In the genomic region with DNA sequence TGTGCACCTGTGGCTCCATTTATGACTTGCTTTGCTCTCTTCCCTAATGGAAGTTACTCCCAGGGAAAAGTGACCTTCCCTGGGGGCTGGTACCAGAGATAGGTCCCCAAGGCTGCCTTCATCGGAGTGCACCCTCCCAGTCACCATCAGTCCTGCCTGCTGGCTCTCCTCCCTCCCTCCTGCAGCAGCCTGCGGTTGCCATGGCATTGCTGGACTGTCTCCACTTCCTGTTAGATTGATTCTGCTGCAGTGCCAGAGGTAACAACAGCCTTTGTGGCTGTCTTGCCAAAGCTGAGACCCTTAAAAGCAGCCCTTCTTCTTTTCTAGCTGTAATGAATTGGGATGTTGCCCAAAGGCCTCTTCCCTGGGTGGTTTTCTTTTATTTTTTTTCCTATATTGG, we compare ENCODE assay signal across 13 cellular contexts.
DNase-seq lines count a peak whose midpoint lies in the region; ATAC-seq, FAIRE-seq and TF ChIP-seq lines count a peak whose summit lies in the region.
"Had no signal": no experiment of that assay in that cellular context is flagged by ENCODE, and none has a peak within 500 bp of the region (broad histone marks: within the 10 kb centered on the region; RNA-seq: fewer than 3 reads in every experiment).

No MANE protein-coding gene starts in this region.

- ATAC-seq in GM21390 (IDR thresholded peaks at IDR 0.05; ENCODE audit: unreplicated experiment) = peak; percentile 55
- ATAC-seq in HG03521 (IDR thresholded peaks at IDR 0.05; ENCODE audit: unreplicated experiment) = peak; percentile 46
- peak; percentile 28 for ATAC-seq in foreskin keratinocyte
- no peak for ATAC-seq in GM21723 (IDR thresholded peaks at IDR 0.05; ENCODE audit: unreplicated experiment)
- ATAC-seq: upper lobe of right lung had no signal

- in situ Hi-C loops in ACHN (cut with HindIII; ENCODE audit: low pct_ligation_motif_present, low pct_unique_long_range_greater_than_20kb, low sequenced_read_pairs) = no loop called here
- in situ Hi-C loops in GM13977 (cut with MboI; ENCODE audit: low pct_unique_long_range_greater_than_20kb, low sequenced_read_pairs, unreplicated experiment) = no loop called here

- H3K4me1 ChIP-seq in foreskin keratinocyte = peaks cover 5% of the 10 kb centered on the region
- H3K4me1 ChIP-seq: esophagus muscularis mucosa, upper lobe of right lung had no signal

- peaks cover 28% of the 10 kb centered on the region for H3K27me3 ChIP-seq in foreskin keratinocyte
- H3K27me3 ChIP-seq: esophagus muscularis mucosa, upper lobe of right lung had no signal

- DNase-seq in GM18507 (ENCODE audit: extremely low spot score, insufficient read length, low read depth) (no peak), foreskin keratinocyte (no peak), ACHN (no peak), foreskin fibroblast (no peak), GM13977 (ENCODE audit: low spot score) (no peak)
- DNase-seq: activated CD4-positive, alpha-beta T cell treated with anti-CD3 and anti-CD28 coated beads for 4 hours; GF-D8; upper lobe of right lung had no signal

- TF ChIP-seq CTCF in foreskin keratinocyte (conservative IDR thresholded peaks at IDR 0.05) (no peak), foreskin fibroblast (IDR thresholded peaks at IDR 0.05; ENCODE audit: low read depth, low read length) (no peak), GM13977 (IDR thresholded peaks at IDR 0.05; ENCODE audit: extremely low read depth, insufficient read depth, missing control alignments) (no peak)

- FAIRE-seq in GM18507 (lab: Jason Lieb, UNC) = peak; percentile 58

- no peak overlapping the region for H3K27ac ChIP-seq in foreskin keratinocyte
- H3K27ac ChIP-seq: BLaER1 treated with 17β-estradiol and CSF1 and Interleukin-3, amounts not matched to agents 10 nM and 100 nM; esophagus muscularis mucosa; upper lobe of right lung had no signal

- H3K4me3 ChIP-seq in foreskin fibroblast (ENCODE audit: low read depth in 1 of 2, low read length in 2 of 2) = no peak overlapping the region
- H3K4me3 ChIP-seq: BLaER1 treated with 17β-estradiol and CSF1 and Interleukin-3, amounts not matched to agents 10 nM and 100 nM; esophagus muscularis mucosa; upper lobe of right lung had no signal
